2 cellular contexts compared by ENCODE assay signal in genomic region chr2:9312591-9312990, GRCh38.
TF ChIP-seq lines count a peak whose summit lies in the region.

No MANE protein-coding gene starts in this region.

TF ChIP-seq in SK-N-SH, 30 proteins besides CTCF, POLR2A, EP300 and RAD21:
- TF ChIP-seq FOSL2 (IDR thresholded peaks at IDR 0.05; ENCODE audit: borderline replicate concordance, low read depth) = no peak
- TF ChIP-seq ELF1 (IDR thresholded peaks at IDR 0.05) = no peak
- TF ChIP-seq JUND (IDR thresholded peaks at IDR 0.05) = no peak
- TF ChIP-seq CHD2 (IDR thresholded peaks at IDR 0.05; ENCODE audit: low read length, partially characterized antibody) = no peak
- TF ChIP-seq MEF2A (IDR thresholded peaks at IDR 0.05; ENCODE audit: borderline replicate concordance, low read depth) = no peak
- no peak for TF ChIP-seq RFX5 (IDR thresholded peaks at IDR 0.05; ENCODE audit: low read length)
- TF ChIP-seq MAX (IDR thresholded peaks at IDR 0.05; ENCODE audit: low read depth) = no peak
- no peak for TF ChIP-seq USF1 (IDR thresholded peaks at IDR 0.05; ENCODE audit: borderline replicate concordance, low read depth)
- no peak for TF ChIP-seq GABPA (IDR thresholded peaks at IDR 0.05; ENCODE audit: low read depth)
- TF ChIP-seq MXI1 (IDR thresholded peaks at IDR 0.05; ENCODE audit: low read depth, low read length) = no peak
- TF ChIP-seq GATA2 (CRISPR knock-in tag; IDR thresholded peaks at IDR 0.05) = no peak
- no peak for TF ChIP-seq TCF12 (IDR thresholded peaks at IDR 0.05)
- no peak for TF ChIP-seq POLR2AphosphoS5 (IDR thresholded peaks at IDR 0.05; ENCODE audit: low read depth, low read length)
- no peak for TF ChIP-seq EZH2phosphoT487 (IDR thresholded peaks at IDR 0.05; ENCODE audit: borderline replicate concordance, low read depth)
- TF ChIP-seq SMC3 (IDR thresholded peaks at IDR 0.05; ENCODE audit: low read depth, low read length) = no peak
- TF ChIP-seq NRF1 (IDR thresholded peaks at IDR 0.05; ENCODE audit: low read depth, low read length) = no peak
- TF ChIP-seq FOXM1 (IDR thresholded peaks at IDR 0.05; ENCODE audit: low read depth) = no peak
- TF ChIP-seq PBX3 (IDR thresholded peaks at IDR 0.05) = no peak
- no peak for TF ChIP-seq TEAD4 (IDR thresholded peaks at IDR 0.05; ENCODE audit: borderline replicate concordance, insufficient read depth)
- TF ChIP-seq NFIC (IDR thresholded peaks at IDR 0.05; ENCODE audit: borderline replicate concordance) = no peak

TF ChIP-seq in SK-N-SH treated with all-trans-retinoic acid at 6 μM for 48 hours, 23 proteins besides CTCF, POLR2A, EP300 and RAD21:
- TF ChIP-seq ESRRG (CRISPR knock-in tag; IDR thresholded peaks at IDR 0.05) (no peak), ISL1 (CRISPR knock-in tag; IDR thresholded peaks at IDR 0.05) (no peak), PATZ1 (CRISPR knock-in tag; IDR thresholded peaks at IDR 0.05; ENCODE audit: borderline replicate concordance) (no peak), ZFP3 (CRISPR knock-in tag; IDR thresholded peaks at IDR 0.05) (no peak), ZNF8 (CRISPR knock-in tag; IDR thresholded peaks at IDR 0.05) (no peak), ZNF565 (CRISPR knock-in tag; conservative IDR thresholded peaks at IDR 0.05; ENCODE audit: low read depth) (no peak), POU6F1 (CRISPR knock-in tag; IDR thresholded peaks at IDR 0.05; ENCODE audit: borderline replicate concordance, low read depth) (no peak)
